ENCODE assay signal across 8 cellular contexts in genomic region chr17:39981207-39982068, GRCh38. TPM values are rescaled to one million over a fixed set of nuclear protein-coding genes. Genes with fewer than 3 reads are reported as not detected.
DNase-seq lines count a peak whose midpoint lies in the region; ATAC-seq lines count a peak whose summit lies in the region.

No MANE protein-coding gene starts in this region.

- H3K4me1 Mint-ChIP-seq in activated T-cell treated with anti-CD3 and anti-CD28 coated beads, Interleukin-2, amount 50 U/mL, for 4 hours (ENCODE audit: low read depth), result peaks cover 29% of the 10 kb centered on the region
- H3K4me1 Mint-ChIP-seq in activated CD4-positive, alpha-beta memory T cell treated with anti-CD3 and anti-CD28 coated beads, Interleukin-2, amount 10 ng/mL, durations not matched to agents 7 days and 5 days, result peaks cover 35% of the 10 kb centered on the region

- H3K4me3 Mint-ChIP-seq in activated T-cell treated with anti-CD3 and anti-CD28 coated beads, Interleukin-2, amount 50 U/mL, for 4 hours, result peak overlapping the region; percentile 95
- H3K4me3 Mint-ChIP-seq in activated CD4-positive, alpha-beta memory T cell treated with anti-CD3 and anti-CD28 coated beads, Interleukin-2, amount 10 ng/mL, durations not matched to agents 7 days and 5 days, result peak overlapping the region; percentile 91

- H3K4me1 ChIP-seq in right cardiac atrium (ENCODE audit: control insufficient read depth, insufficient read depth, low read length) (no peaks in the 10 kb centered on the region), skeletal muscle tissue (ENCODE audit: control insufficient read depth in 3 of 3, insufficient read depth in 3 of 3, low read length in 3 of 3) (peaks cover 17 to 36% (median 24%) of the 10 kb centered on the region in 3 donors)

- H3K9ac ChIP-seq in skeletal muscle tissue (ENCODE audit: low read depth in 1 of 3, low read length in 3 of 3), result peak overlapping the region; percentile 98 to 99 (median 99)

- H3K27me3 Mint-ChIP-seq in activated T-cell treated with anti-CD3 and anti-CD28 coated beads, Interleukin-2, amount 50 U/mL, for 4 hours (ENCODE audit: low read depth), result no peaks in the 10 kb centered on the region
- peaks cover 7% of the 10 kb centered on the region for H3K27me3 Mint-ChIP-seq in activated CD4-positive, alpha-beta memory T cell treated with anti-CD3 and anti-CD28 coated beads, Interleukin-2, amount 10 ng/mL, durations not matched to agents 7 days and 5 days

- H3K9me3 ChIP-seq in right cardiac atrium (ENCODE audit: control insufficient read depth, low read length) (no peaks in the 10 kb centered on the region), skeletal muscle tissue (ENCODE audit: control insufficient read depth in 3 of 3, low read length in 3 of 3) (no peaks in the 10 kb centered on the region)

- CTCF ChIA-PET in activated CD4-positive, alpha-beta memory T cell treated with anti-CD3 and anti-CD28 coated beads, Interleukin-2, amount 10 ng/mL, durations not matched to agents 7 days and 5 days (lab: Charles Lee), result interaction anchor here (0.5 to 4.3 kb wide), 37 partner anchors 11 to 360 kb away, joined by 3 to 72 read pairs (median 4); partner anchors contain the start of genes GSDMA, LRRC3C, MED24 and ORMDL3

- 5% methylated on average over 20 of the region's 20 CpGs for WGBS in right cardiac atrium

- no peaks in the 10 kb centered on the region for H3K9me3 Mint-ChIP-seq in activated T-cell treated with anti-CD3 and anti-CD28 coated beads, Interleukin-2, amount 50 U/mL, for 4 hours
- no peaks in the 10 kb centered on the region for H3K9me3 Mint-ChIP-seq in activated CD4-positive, alpha-beta memory T cell treated with anti-CD3 and anti-CD28 coated beads, Interleukin-2, amount 10 ng/mL, durations not matched to agents 7 days and 5 days

- H3K36me3 Mint-ChIP-seq in activated T-cell treated with anti-CD3 and anti-CD28 coated beads, Interleukin-2, amount 50 U/mL, for 4 hours (ENCODE audit: insufficient read depth), result peaks cover 30% of the 10 kb centered on the region
- peaks cover 34% of the 10 kb centered on the region for H3K36me3 Mint-ChIP-seq in activated CD4-positive, alpha-beta memory T cell treated with anti-CD3 and anti-CD28 coated beads, Interleukin-2, amount 10 ng/mL, durations not matched to agents 7 days and 5 days (ENCODE audit: low read depth)

- H3K27ac ChIP-seq in right cardiac atrium (ENCODE audit: low read length) (peak overlapping the region; percentile 67), skeletal muscle tissue (ENCODE audit: low read depth, low read length) (peak overlapping the region; percentile 98)

- intact Hi-C loops in right cardiac atrium (cut with DNase I), result loop anchor here in 1 of 4 donors (2.0 kb wide), 1 partner anchor 23 kb away; no protein-coding TSS in a partner anchor

- DNase-seq in activated T-cell treated with anti-CD3 and anti-CD28 coated beads, Interleukin-2, amount 50 U/mL, for 4 hours, result no peak
- DNase-seq in activated T-cell treated with anti-CD3 and anti-CD28 coated beads for 4 hours (no peak), right cardiac atrium (no peak)
- no peak for DNase-seq in activated CD4-positive, alpha-beta memory T cell treated with anti-CD3 and anti-CD28 coated beads, Interleukin-2, amount 10 ng/mL, durations not matched to agents 7 days and 5 days
- DNase-seq in effector CD8-positive, alpha-beta T cell (lab: John Stamatoyannopoulos, UW), result no peak

- peak overlapping the region; percentile 82 for H3K27ac Mint-ChIP-seq in activated CD4-positive, alpha-beta memory T cell treated with anti-CD3 and anti-CD28 coated beads, Interleukin-2, amount 10 ng/mL, durations not matched to agents 7 days and 5 days

- ATAC-seq in activated T-cell treated with anti-CD3 and anti-CD28 coated beads, Interleukin-2, amount 50 U/mL, for 4 hours, result no peak
- ATAC-seq in right cardiac atrium, result peak in 1 of 2 donors; percentile 3
- no peak for ATAC-seq in GM19397 (IDR thresholded peaks at IDR 0.05; ENCODE audit: unreplicated experiment)
- ATAC-seq in HG03095 (IDR thresholded peaks at IDR 0.05; ENCODE audit: unreplicated experiment), result no peak

- POLR2A ChIA-PET in activated CD4-positive, alpha-beta memory T cell treated with anti-CD3 and anti-CD28 coated beads, Interleukin-2, amount 10 ng/mL, durations not matched to agents 7 days and 5 days (lab: Charles Lee), result interaction anchor here (0.6 to 3.0 kb wide), 33 partner anchors 13 to 520 kb away, joined by 3 to 26 read pairs (median 6); partner anchors contain the start of genes CDK12, GSDMA, LRRC3C and MIEN1

- H3K27me3 ChIP-seq in right cardiac atrium (ENCODE audit: control insufficient read depth, insufficient read depth), result no peaks in the 10 kb centered on the region
- no peaks in the 10 kb centered on the region for H3K27me3 ChIP-seq in skeletal muscle tissue (ENCODE audit: control insufficient read depth in 3 of 3, insufficient read depth in 3 of 3, low read length in 3 of 3)

- H3K36me3 ChIP-seq in skeletal muscle tissue (ENCODE audit: control insufficient read depth in 3 of 3, insufficient read depth in 3 of 3, low read length in 3 of 3), result peaks cover 23 to 29% (median 26%) of the 10 kb centered on the region in 3 donors

- peak overlapping the region; percentile 81 for H3K4me3 ChIP-seq in right cardiac atrium (ENCODE audit: low read length)
- peak overlapping the region; percentile 93 to 99 (median 96) for H3K4me3 ChIP-seq in skeletal muscle tissue (ENCODE audit: low read length in 3 of 3)

RNA-seq across cellular contexts. Expression of gene PSMD3, which starts 0.8 kb away (rescaled TPM):
- 100 to 1,000 TPM; 276 to 288 (median 280) TPM for total RNA-seq in activated T-cell treated with anti-CD3 and anti-CD28 coated beads, Interleukin-2, amount 50 U/mL, for 4 hours
- total RNA-seq in activated CD4-positive, alpha-beta memory T cell treated with anti-CD3 and anti-CD28 coated beads, Interleukin-2, amount 10 ng/mL, durations not matched to agents 7 days and 5 days, result 10 to 100 TPM; 90.3 to 92.2 TPM
- total RNA-seq in right cardiac atrium (10 to 100 TPM; 80.0 to 83.1 (median 81.1) TPM), skeletal muscle tissue (56.4 TPM)
- polyA plus RNA-seq in right cardiac atrium, result 85.8 TPM

RNA-seq across cellular contexts. Expression of gene GSDMA, which starts 18.6 kb away (rescaled TPM):
- 1 to 10 TPM in 1 of 3 donors, under 1 TPM in 2; 0.32 to 1.6 (median 0.41) TPM for total RNA-seq in activated T-cell treated with anti-CD3 and anti-CD28 coated beads, Interleukin-2, amount 50 U/mL, for 4 hours
- under 1 TPM; 0.33 to 0.78 TPM for total RNA-seq in activated CD4-positive, alpha-beta memory T cell treated with anti-CD3 and anti-CD28 coated beads, Interleukin-2, amount 10 ng/mL, durations not matched to agents 7 days and 5 days
- total RNA-seq in right cardiac atrium (under 1 TPM in 3 of 4 donors, not detected in 1; 0.29 to 0.97 (median 0.53) TPM), skeletal muscle tissue (not detected)
- not detected for polyA plus RNA-seq in right cardiac atrium

RNA-seq across cellular contexts. Expression of gene CSF3, which starts 33.8 kb away (rescaled TPM):
- total RNA-seq in activated T-cell treated with anti-CD3 and anti-CD28 coated beads, Interleukin-2, amount 50 U/mL, for 4 hours, result not detected
- total RNA-seq in activated CD4-positive, alpha-beta memory T cell treated with anti-CD3 and anti-CD28 coated beads, Interleukin-2, amount 10 ng/mL, durations not matched to agents 7 days and 5 days, result not detected
- total RNA-seq in right cardiac atrium, result under 1 TPM in 2 of 4 donors, not detected in 2; 0.40 to 0.58 TPM
- 0.97 TPM for polyA plus RNA-seq in right cardiac atrium
- 0.52 TPM for total RNA-seq in skeletal muscle tissue

RNA-seq across cellular contexts. Expression of gene LRRC3C, which starts 53.9 kb away (rescaled TPM):
- total RNA-seq in activated T-cell treated with anti-CD3 and anti-CD28 coated beads, Interleukin-2, amount 50 U/mL, for 4 hours, result not detected
- not detected for total RNA-seq in activated CD4-positive, alpha-beta memory T cell treated with anti-CD3 and anti-CD28 coated beads, Interleukin-2, amount 10 ng/mL, durations not matched to agents 7 days and 5 days
- total RNA-seq in right cardiac atrium, result not detected
- not detected for polyA plus RNA-seq in right cardiac atrium
- total RNA-seq in skeletal muscle tissue, result not detected

RNA-seq across cellular contexts. Expression of gene ORMDL3, which starts 54.0 kb away (rescaled TPM):
- total RNA-seq in activated T-cell treated with anti-CD3 and anti-CD28 coated beads, Interleukin-2, amount 50 U/mL, for 4 hours, result 10 to 100 TPM; 48.9 to 71.0 (median 52.1) TPM
- total RNA-seq in activated CD4-positive, alpha-beta memory T cell treated with anti-CD3 and anti-CD28 coated beads, Interleukin-2, amount 10 ng/mL, durations not matched to agents 7 days and 5 days, result 100 to 1,000 TPM; 104 to 111 TPM
- 10 to 100 TPM; 37.0 to 42.3 (median 39.3) TPM for total RNA-seq in right cardiac atrium
- polyA plus RNA-seq in right cardiac atrium, result 46.6 TPM
- 37.1 TPM for total RNA-seq in skeletal muscle tissue
